ENCODE assay signal across 1 cellular context in the genomic region with DNA sequence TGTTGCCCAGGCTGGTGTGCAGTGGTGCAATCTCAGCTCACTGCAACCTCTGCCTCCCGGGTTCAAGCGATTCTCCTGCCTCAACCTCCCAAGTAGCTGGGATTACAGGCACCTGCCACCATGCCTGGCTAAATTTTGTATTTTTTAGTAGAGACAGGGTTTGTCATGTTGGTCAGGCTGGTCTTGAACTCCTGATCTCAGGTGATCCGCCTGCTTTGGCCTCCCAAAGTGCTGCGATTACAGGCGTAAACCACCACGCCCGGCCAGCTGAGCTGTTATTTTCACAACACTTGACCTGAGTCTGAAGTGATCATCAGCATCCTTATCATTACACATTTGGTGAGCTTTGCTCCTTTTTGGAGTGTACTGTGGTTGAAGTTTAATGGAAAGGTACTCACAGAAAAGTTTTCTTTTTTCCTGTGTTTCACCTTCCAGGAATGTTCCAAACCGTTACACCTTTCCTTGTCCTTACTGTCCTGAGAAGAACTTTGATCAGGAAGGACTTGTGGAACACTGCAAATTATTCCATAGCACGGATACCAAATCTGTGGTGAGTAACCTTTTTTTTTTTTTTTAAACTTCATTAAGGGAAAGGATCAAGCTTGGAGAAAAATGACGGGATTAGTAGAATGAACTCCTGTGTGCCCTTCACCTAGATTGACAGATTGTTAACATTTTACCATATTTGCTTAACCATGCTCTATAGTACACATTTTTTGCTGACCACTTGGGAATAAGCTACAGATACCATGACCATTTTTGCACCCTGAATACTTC.
TF ChIP-seq lines count a peak whose summit lies in the region.

No MANE protein-coding gene starts in this region.

TF ChIP-seq in HepG2, 621 proteins besides CTCF, POLR2A, EP300 and RAD21 (continued from another document and continues in another):
- TF ChIP-seq, protein P1, sequence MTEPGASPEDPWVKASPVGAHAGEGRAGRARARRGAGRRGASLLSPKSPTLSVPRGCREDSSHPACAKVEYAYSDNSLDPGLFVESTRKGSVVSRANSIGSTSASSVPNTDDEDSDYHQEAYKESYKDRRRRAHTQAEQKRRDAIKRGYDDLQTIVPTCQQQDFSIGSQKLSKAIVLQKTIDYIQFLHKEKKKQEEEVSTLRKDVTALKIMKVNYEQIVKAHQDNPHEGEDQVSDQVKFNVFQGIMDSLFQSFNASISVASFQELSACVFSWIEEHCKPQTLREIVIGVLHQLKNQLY (CRISPR knock-in tag; IDR thresholded peaks at IDR 0.05): peak; percentile 36; the same call in 1 of the 2 replicates
- TF ChIP-seq DNMT1 (CRISPR knock-in tag; IDR thresholded peaks at IDR 0.05) (no peak), ZNF83 (CRISPR knock-in tag; IDR thresholded peaks at IDR 0.05; ENCODE audit: borderline replicate concordance) (peak; percentile 61; the same call in 1 of the 2 replicates), FOXJ3 (CRISPR knock-in tag; IDR thresholded peaks at IDR 0.05; ENCODE audit: borderline replicate concordance) (peak; percentile 70; the same call in 1 of the 2 replicates), SMAD3 (CRISPR knock-in tag; IDR thresholded peaks at IDR 0.05) (no peak; the same call in 1 of the 2 replicates), SMARCC2 (IDR thresholded peaks at IDR 0.05) (no peak), ZNF207 (IDR thresholded peaks at IDR 0.05; ENCODE audit: borderline replicate concordance) (no peak), CHD2 (IDR thresholded peaks at IDR 0.05; ENCODE audit: low read depth, low read length) (no peak), SOX6 (IDR thresholded peaks at IDR 0.05) (no peak), SOX6 (CRISPR knock-in tag; IDR thresholded peaks at IDR 0.05) (peak; percentile 86), CCDC6 (CRISPR knock-in tag; IDR thresholded peaks at IDR 0.05) (no peak), ETV5 (CRISPR knock-in tag; IDR thresholded peaks at IDR 0.05; ENCODE audit: borderline replicate concordance) (no peak), IKZF1 (IDR thresholded peaks at IDR 0.05) (no peak), HOXA9 (CRISPR knock-in tag; IDR thresholded peaks at IDR 0.05; ENCODE audit: borderline replicate concordance) (no peak), BCL6 (CRISPR knock-in tag; IDR thresholded peaks at IDR 0.05) (peak; percentile 95), PAWR (CRISPR knock-in tag; IDR thresholded peaks at IDR 0.05; ENCODE audit: borderline replicate concordance) (no peak), EZH2 (conservative IDR thresholded peaks at IDR 0.05; ENCODE audit: low read depth, low read length) (no peak), TOE1 (CRISPR knock-in tag; IDR thresholded peaks at IDR 0.05) (no peak), ZNF143 (CRISPR knock-in tag; IDR thresholded peaks at IDR 0.05) (no peak), ZNF263 (CRISPR knock-in tag; IDR thresholded peaks at IDR 0.05) (peak; percentile 63), ZNF614 (CRISPR knock-in tag; IDR thresholded peaks at IDR 0.05; ENCODE audit: borderline replicate concordance) (peak; percentile 83; the same call in 1 of the 2 replicates), ZSCAN20 (CRISPR knock-in tag; IDR thresholded peaks at IDR 0.05; ENCODE audit: borderline replicate concordance) (no peak), POLR2AphosphoS5 (IDR thresholded peaks at IDR 0.05; ENCODE audit: low read depth, low read length) (no peak), SP5 (CRISPR knock-in tag; IDR thresholded peaks at IDR 0.05; ENCODE audit: borderline replicate concordance, low read depth) (peak; percentile 27; the same call in 1 of the 2 replicates), SIX4 (CRISPR knock-in tag; IDR thresholded peaks at IDR 0.05) (no peak), ISL2 (CRISPR knock-in tag; IDR thresholded peaks at IDR 0.05) (peak; percentile 62)
- TF ChIP-seq, protein P2, sequence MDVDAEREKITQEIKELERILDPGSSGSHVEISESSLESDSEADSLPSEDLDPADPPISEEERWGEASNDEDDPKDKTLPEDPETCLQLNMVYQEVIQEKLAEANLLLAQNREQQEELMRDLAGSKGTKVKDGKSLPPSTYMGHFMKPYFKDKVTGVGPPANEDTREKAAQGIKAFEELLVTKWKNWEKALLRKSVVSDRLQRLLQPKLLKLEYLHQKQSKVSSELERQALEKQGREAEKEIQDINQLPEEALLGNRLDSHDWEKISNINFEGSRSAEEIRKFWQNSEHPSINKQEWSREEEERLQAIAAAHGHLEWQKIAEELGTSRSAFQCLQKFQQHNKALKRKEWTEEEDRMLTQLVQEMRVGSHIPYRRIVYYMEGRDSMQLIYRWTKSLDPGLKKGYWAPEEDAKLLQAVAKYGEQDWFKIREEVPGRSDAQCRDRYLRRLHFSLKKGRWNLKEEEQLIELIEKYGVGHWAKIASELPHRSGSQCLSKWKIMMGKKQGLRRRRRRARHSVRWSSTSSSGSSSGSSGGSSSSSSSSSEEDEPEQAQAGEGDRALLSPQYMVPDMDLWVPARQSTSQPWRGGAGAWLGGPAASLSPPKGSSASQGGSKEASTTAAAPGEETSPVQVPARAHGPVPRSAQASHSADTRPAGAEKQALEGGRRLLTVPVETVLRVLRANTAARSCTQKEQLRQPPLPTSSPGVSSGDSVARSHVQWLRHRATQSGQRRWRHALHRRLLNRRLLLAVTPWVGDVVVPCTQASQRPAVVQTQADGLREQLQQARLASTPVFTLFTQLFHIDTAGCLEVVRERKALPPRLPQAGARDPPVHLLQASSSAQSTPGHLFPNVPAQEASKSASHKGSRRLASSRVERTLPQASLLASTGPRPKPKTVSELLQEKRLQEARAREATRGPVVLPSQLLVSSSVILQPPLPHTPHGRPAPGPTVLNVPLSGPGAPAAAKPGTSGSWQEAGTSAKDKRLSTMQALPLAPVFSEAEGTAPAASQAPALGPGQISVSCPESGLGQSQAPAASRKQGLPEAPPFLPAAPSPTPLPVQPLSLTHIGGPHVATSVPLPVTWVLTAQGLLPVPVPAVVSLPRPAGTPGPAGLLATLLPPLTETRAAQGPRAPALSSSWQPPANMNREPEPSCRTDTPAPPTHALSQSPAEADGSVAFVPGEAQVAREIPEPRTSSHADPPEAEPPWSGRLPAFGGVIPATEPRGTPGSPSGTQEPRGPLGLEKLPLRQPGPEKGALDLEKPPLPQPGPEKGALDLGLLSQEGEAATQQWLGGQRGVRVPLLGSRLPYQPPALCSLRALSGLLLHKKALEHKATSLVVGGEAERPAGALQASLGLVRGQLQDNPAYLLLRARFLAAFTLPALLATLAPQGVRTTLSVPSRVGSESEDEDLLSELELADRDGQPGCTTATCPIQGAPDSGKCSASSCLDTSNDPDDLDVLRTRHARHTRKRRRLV (CRISPR knock-in tag; IDR thresholded peaks at IDR 0.05): no peak; the same call in 1 of the 2 replicates
- TF ChIP-seq, protein P3, sequence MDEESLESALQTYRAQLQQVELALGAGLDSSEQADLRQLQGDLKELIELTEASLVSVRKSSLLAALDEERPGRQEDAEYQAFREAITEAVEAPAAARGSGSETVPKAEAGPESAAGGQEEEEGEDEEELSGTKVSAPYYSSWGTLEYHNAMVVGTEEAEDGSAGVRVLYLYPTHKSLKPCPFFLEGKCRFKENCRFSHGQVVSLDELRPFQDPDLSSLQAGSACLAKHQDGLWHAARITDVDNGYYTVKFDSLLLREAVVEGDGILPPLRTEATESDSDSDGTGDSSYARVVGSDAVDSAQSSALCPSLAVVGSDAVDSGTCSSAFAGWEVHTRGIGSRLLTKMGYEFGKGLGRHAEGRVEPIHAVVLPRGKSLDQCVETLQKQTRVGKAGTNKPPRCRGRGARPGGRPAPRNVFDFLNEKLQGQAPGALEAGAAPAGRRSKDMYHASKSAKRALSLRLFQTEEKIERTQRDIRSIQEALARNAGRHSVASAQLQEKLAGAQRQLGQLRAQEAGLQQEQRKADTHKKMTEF (CRISPR knock-in tag; IDR thresholded peaks at IDR 0.05): peak; percentile 86
- TF ChIP-seq, protein P4, sequence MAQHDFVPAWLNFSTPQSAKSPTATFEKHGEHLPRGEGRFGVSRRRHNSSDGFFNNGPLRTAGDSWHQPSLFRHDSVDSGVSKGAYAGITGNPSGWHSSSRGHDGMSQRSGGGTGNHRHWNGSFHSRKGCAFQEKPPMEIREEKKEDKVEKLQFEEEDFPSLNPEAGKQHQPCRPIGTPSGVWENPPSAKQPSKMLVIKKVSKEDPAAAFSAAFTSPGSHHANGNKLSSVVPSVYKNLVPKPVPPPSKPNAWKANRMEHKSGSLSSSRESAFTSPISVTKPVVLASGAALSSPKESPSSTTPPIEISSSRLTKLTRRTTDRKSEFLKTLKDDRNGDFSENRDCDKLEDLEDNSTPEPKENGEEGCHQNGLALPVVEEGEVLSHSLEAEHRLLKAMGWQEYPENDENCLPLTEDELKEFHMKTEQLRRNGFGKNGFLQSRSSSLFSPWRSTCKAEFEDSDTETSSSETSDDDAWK (CRISPR knock-in tag; IDR thresholded peaks at IDR 0.05): no peak
- TF ChIP-seq, protein P5, sequence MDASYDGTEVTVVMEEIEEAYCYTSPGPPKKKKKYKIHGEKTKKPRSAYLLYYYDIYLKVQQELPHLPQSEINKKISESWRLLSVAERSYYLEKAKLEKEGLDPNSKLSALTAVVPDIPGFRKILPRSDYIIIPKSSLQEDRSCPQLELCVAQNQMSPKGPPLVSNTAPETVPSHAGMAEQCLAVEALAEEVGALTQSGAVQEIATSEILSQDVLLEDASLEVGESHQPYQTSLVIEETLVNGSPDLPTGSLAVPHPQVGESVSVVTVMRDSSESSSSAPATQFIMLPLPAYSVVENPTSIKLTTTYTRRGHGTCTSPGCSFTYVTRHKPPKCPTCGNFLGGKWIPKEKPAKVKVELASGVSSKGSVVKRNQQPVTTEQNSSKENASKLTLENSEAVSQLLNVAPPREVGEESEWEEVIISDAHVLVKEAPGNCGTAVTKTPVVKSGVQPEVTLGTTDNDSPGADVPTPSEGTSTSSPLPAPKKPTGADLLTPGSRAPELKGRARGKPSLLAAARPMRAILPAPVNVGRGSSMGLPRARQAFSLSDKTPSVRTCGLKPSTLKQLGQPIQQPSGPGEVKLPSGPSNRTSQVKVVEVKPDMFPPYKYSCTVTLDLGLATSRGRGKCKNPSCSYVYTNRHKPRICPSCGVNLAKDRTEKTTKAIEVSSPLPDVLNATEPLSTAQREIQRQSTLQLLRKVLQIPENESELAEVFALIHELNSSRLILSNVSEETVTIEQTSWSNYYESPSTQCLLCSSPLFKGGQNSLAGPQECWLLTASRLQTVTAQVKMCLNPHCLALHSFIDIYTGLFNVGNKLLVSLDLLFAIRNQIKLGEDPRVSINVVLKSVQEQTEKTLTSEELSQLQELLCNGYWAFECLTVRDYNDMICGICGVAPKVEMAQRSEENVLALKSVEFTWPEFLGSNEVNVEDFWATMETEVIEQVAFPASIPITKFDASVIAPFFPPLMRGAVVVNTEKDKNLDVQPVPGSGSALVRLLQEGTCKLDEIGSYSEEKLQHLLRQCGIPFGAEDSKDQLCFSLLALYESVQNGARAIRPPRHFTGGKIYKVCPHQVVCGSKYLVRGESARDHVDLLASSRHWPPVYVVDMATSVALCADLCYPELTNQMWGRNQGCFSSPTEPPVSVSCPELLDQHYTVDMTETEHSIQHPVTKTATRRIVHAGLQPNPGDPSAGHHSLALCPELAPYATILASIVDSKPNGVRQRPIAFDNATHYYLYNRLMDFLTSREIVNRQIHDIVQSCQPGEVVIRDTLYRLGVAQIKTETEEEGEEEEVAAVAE (CRISPR knock-in tag; IDR thresholded peaks at IDR 0.05; ENCODE audit: borderline replicate concordance): peak; percentile 40; the same call in 1 of the 2 replicates
- TF ChIP-seq, protein P6, sequence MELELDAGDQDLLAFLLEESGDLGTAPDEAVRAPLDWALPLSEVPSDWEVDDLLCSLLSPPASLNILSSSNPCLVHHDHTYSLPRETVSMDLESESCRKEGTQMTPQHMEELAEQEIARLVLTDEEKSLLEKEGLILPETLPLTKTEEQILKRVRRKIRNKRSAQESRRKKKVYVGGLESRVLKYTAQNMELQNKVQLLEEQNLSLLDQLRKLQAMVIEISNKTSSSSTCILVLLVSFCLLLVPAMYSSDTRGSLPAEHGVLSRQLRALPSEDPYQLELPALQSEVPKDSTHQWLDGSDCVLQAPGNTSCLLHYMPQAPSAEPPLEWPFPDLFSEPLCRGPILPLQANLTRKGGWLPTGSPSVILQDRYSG (CRISPR knock-in tag; IDR thresholded peaks at IDR 0.05): no peak
- TF ChIP-seq, protein P7, sequence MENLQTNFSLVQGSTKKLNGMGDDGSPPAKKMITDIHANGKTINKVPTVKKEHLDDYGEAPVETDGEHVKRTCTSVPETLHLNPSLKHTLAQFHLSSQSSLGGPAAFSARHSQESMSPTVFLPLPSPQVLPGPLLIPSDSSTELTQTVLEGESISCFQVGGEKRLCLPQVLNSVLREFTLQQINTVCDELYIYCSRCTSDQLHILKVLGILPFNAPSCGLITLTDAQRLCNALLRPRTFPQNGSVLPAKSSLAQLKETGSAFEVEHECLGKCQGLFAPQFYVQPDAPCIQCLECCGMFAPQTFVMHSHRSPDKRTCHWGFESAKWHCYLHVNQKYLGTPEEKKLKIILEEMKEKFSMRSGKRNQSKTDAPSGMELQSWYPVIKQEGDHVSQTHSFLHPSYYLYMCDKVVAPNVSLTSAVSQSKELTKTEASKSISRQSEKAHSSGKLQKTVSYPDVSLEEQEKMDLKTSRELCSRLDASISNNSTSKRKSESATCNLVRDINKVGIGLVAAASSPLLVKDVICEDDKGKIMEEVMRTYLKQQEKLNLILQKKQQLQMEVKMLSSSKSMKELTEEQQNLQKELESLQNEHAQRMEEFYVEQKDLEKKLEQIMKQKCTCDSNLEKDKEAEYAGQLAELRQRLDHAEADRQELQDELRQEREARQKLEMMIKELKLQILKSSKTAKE (CRISPR knock-in tag; IDR thresholded peaks at IDR 0.05; ENCODE audit: borderline replicate concordance): no peak; the same call in 1 of the 2 replicates
- TF ChIP-seq, protein P8, sequence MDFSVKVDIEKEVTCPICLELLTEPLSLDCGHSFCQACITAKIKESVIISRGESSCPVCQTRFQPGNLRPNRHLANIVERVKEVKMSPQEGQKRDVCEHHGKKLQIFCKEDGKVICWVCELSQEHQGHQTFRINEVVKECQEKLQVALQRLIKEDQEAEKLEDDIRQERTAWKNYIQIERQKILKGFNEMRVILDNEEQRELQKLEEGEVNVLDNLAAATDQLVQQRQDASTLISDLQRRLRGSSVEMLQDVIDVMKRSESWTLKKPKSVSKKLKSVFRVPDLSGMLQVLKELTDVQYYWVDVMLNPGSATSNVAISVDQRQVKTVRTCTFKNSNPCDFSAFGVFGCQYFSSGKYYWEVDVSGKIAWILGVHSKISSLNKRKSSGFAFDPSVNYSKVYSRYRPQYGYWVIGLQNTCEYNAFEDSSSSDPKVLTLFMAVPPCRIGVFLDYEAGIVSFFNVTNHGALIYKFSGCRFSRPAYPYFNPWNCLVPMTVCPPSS (IDR thresholded peaks at IDR 0.05): no peak
- TF ChIP-seq, protein P9, sequence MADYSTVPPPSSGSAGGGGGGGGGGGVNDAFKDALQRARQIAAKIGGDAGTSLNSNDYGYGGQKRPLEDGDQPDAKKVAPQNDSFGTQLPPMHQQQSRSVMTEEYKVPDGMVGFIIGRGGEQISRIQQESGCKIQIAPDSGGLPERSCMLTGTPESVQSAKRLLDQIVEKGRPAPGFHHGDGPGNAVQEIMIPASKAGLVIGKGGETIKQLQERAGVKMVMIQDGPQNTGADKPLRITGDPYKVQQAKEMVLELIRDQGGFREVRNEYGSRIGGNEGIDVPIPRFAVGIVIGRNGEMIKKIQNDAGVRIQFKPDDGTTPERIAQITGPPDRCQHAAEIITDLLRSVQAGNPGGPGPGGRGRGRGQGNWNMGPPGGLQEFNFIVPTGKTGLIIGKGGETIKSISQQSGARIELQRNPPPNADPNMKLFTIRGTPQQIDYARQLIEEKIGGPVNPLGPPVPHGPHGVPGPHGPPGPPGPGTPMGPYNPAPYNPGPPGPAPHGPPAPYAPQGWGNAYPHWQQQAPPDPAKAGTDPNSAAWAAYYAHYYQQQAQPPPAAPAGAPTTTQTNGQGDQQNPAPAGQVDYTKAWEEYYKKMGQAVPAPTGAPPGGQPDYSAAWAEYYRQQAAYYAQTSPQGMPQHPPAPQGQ (CRISPR knock-in tag; IDR thresholded peaks at IDR 0.05; ENCODE audit: borderline replicate concordance): 0 out of 2 replicates have a peak, but pooled peaks have one; percentile 25
- TF ChIP-seq, protein P10, sequence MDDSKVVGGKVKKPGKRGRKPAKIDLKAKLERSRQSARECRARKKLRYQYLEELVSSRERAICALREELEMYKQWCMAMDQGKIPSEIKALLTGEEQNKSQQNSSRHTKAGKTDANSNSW (CRISPR knock-in tag; IDR thresholded peaks at IDR 0.05; ENCODE audit: borderline replicate concordance): no peak
